ENCODE assay signal across 6 cellular contexts in genomic region chr1:204773246-204773645, GRCh38.
"Had no signal": no experiment of that assay in that cellular context is flagged by ENCODE, and none has a peak within 500 bp of the region (broad histone marks: within the 10 kb centered on the region; RNA-seq: fewer than 3 reads in every experiment).

No MANE protein-coding gene starts in this region.

- H3K36me3 Mint-ChIP-seq: IgD-negative memory B cell had no signal

- H3K4me1 Mint-ChIP-seq: IgD-negative memory B cell had no signal

- ATAC-seq: HepG2, K562 had no signal

- H3K27ac ChIP-seq: HL-60 had no signal

- H3K4me3 ChIP-seq: K562 had no signal

- H3K9me3 Mint-ChIP-seq: IgD-negative memory B cell had no signal

- DNase-seq: IMR-90, KBM-7 had no signal

- H3K4me3 Mint-ChIP-seq: IgD-negative memory B cell had no signal
